1 cellular context compared by ENCODE assay signal in genomic region chr20:46375771-46376170, GRCh38.
TF ChIP-seq lines count a peak whose summit lies in the region.

No MANE protein-coding gene starts in this region.

TF ChIP-seq in IMR-90, 13 proteins besides CTCF, POLR2A, EP300 and RAD21 (continued from another document):
- TF ChIP-seq USF2 (IDR thresholded peaks at IDR 0.05; ENCODE audit: low read depth, low read length) (no peak), CEBPB (IDR thresholded peaks at IDR 0.05; ENCODE audit: low read depth, low read length) (no peak), NFE2L2 (IDR thresholded peaks at IDR 0.05; ENCODE audit: low read depth, low read length) (no peak)
